Comparison of ENCODE assay signal across 8 cellular contexts in the genomic region with DNA sequence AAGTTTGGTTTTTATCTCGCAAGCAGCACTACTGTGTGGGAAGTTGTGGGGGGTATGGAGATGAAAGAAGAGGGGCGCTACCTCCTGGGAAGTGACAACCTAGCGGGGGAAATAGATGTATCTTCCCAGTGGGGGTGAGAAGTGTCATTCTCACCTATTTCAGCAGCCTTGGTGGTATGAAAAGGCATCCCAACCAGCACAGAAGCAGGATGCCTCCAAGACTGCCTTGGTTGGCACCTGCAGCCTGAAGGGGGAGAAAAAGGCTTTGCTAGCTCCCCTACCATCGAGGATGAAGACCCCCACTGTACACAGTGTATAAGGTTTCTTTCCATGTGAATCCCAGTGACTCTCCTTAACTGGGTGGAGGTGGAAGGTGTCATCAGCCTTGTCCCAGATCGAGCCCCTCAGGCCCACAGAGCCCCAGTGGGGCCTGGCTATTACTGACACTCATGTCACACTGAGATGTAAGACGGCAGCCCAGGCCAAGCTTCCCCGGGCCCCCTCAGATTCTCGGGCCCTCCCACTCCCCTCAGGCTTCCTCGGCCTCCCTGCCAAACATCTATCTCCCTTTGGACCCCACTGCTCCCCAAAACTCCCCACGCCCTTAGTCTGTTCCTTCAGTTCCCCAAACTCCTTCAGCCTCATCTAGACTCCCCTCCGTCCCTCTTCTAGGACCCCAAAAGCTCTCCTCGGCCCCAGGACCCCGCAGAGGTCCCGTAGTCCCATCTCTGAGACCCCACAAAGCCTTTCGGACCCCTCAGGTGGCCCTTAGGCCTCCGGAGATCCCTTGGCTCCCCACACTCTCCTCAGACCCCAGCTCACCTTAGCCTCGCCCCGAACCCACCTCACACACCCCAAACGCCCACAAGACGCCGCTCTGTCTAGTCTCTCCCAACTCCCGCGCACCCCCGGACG. TPM values are rescaled to one million over a fixed set of nuclear protein-coding genes. Genes with fewer than 3 reads are reported as not detected.
A peak's percentile ranks its signal among the peaks of the same experiment; 100 is the strongest.
DNase-seq lines count a peak whose midpoint lies in the region; TF ChIP-seq lines count a peak whose summit lies in the region.

No MANE protein-coding gene starts in this region.

- peak overlapping the region; percentile 97 for H3K18ac ChIP-seq in neuronal stem cell (ENCODE audit: low read length)

- H3K4me1 ChIP-seq in esophagus (ENCODE audit: control insufficient read depth in 2 of 2, insufficient read depth in 2 of 2, low read length in 1 of 2) = peaks cover 0 to 5% of the 10 kb centered on the region in 2 donors
- peaks cover 8 to 13% of the 10 kb centered on the region in 2 donors for H3K4me1 ChIP-seq in neuronal stem cell (ENCODE audit: control insufficient read depth in 2 of 2, insufficient read depth in 1 of 2, low read depth in 1 of 2, low read length in 2 of 2)

- H3K9me3 ChIP-seq in esophagus (ENCODE audit: control insufficient read depth in 2 of 2, insufficient read depth in 1 of 2, low read depth in 1 of 2, low read length in 1 of 2) (no peaks in the 10 kb centered on the region), neuronal stem cell (replicated peaks in 1 of 2; ENCODE audit: control insufficient read depth in 2 of 2, insufficient read depth in 1 of 2, low read depth in 1 of 2, low read length in 2 of 2) (no peaks in the 10 kb centered on the region)

- TF ChIP-seq CTCF in VCaP (conservative IDR thresholded peaks at IDR 0.05) = no peak

- DNase-seq in NCI-H748 (lab: John Stamatoyannopoulos, UW; ENCODE audit: unreplicated experiment) = peak; percentile 31
- DNase-seq in NCI-H748 treated with DMSO at 0.1 percent for 48 hours (lab: John Stamatoyannopoulos, UW) = no peak
- no peak for DNase-seq in neuronal stem cell (ENCODE audit: low spot score)
- no peak for DNase-seq in Kasumi-1 (lab: John Stamatoyannopoulos, UW)
- DNase-seq in kidney glomerular epithelial cell (lab: John Stamatoyannopoulos, UW) = no peak
- no peak for DNase-seq in DMS153 treated with DMSO at 0.1 percent for 48 hours (lab: John Stamatoyannopoulos, UW; ENCODE audit: unreplicated experiment)

- peak overlapping the region; percentile 57 for H2BK120ac ChIP-seq in neuronal stem cell (ENCODE audit: low read depth, low read length)

- H3K4me2 ChIP-seq in neuronal stem cell (ENCODE audit: insufficient read depth, low read length, poor library complexity, severe bottlenecking) = peak overlapping the region; percentile 89

- no peaks in the 10 kb centered on the region for H3K36me3 ChIP-seq in esophagus (ENCODE audit: control insufficient read depth in 2 of 2, insufficient read depth in 2 of 2, low read length in 1 of 2)
- H3K36me3 ChIP-seq in neuronal stem cell (replicated peaks in 1 of 2; ENCODE audit: control insufficient read depth in 2 of 2, insufficient read depth in 2 of 2, low read length in 2 of 2) = no peaks in the 10 kb centered on the region

- peak overlapping the region; percentile 70 to 84 for H3K4me3 ChIP-seq in esophagus (ENCODE audit: low read depth in 1 of 2, low read length in 2 of 2)
- peak overlapping the region; percentile 84 to 87 for H3K4me3 ChIP-seq in neuronal stem cell (ENCODE audit: low read length in 2 of 2)

- H2BK12ac ChIP-seq in neuronal stem cell (ENCODE audit: low read length) = no peak overlapping the region

- peak overlapping the region; percentile 74 for H2BK15ac ChIP-seq in neuronal stem cell (ENCODE audit: low read length)

- H3K14ac ChIP-seq in neuronal stem cell (ENCODE audit: low read length) = peak overlapping the region; percentile 71

- peaks cover 7% of the 10 kb centered on the region for H3K79me1 ChIP-seq in neuronal stem cell (ENCODE audit: low read depth, low read length)

- H4K8ac ChIP-seq in neuronal stem cell (ENCODE audit: low read depth, low read length) = no peak overlapping the region

- peak overlapping the region; percentile 95 for H2AFZ ChIP-seq in neuronal stem cell (ENCODE audit: low read length)

- H3K27ac ChIP-seq in VCaP = peak overlapping the region; percentile 87
- peak overlapping the region; percentile 81 to 83 for H3K27ac ChIP-seq in esophagus (ENCODE audit: low read depth in 2 of 2, low read length in 1 of 2)
- H3K27ac ChIP-seq in neuronal stem cell (replicated peaks; ENCODE audit: low read length) = no peak overlapping the region

- H3K4ac ChIP-seq in neuronal stem cell (ENCODE audit: low read length) = no peak overlapping the region

- H2AK5ac ChIP-seq in neuronal stem cell (ENCODE audit: low read depth, low read length) = peak overlapping the region; percentile 15

- no peak overlapping the region for H4K91ac ChIP-seq in neuronal stem cell (ENCODE audit: low read depth, low read length, poor library complexity)

- H3K27me3 ChIP-seq in esophagus (ENCODE audit: control insufficient read depth in 1 of 2, insufficient read depth in 2 of 2, low read length in 2 of 2) = no peaks in the 10 kb centered on the region
- no peaks in the 10 kb centered on the region for H3K27me3 ChIP-seq in neuronal stem cell (ENCODE audit: control insufficient read depth in 3 of 3, insufficient read depth in 3 of 3, low read depth in 1 of 3, low read length in 3 of 3)

- peak overlapping the region; percentile 60 for H2BK5ac ChIP-seq in neuronal stem cell (ENCODE audit: low read length)

- peak overlapping the region; percentile 90 for H3K9ac ChIP-seq in neuronal stem cell (ENCODE audit: low read depth, low read length, poor library complexity)

- 10 to 13% methylated on average over 25 of the region's 25 CpGs for WGBS in esophagus, 2 donors
- no CpG with 5 or more reads among the region's 25 CpGs for WGBS in neuronal stem cell (ENCODE audit: extremely low coverage in 2 of 2, insufficient read length in 2 of 2, insufficient replicate concordance in 1 of 2), 2 donors

- no peak overlapping the region for H3K23ac ChIP-seq in neuronal stem cell (ENCODE audit: low read depth, low read length, poor library complexity)

RNA-seq across cellular contexts. Expression of a gene that starts 0.7 kb away (rescaled TPM):
- polyA plus RNA-seq in esophagus = 10 to 100 TPM; 13.0 to 20.9 TPM
- polyA plus RNA-seq in neuronal stem cell (2013, experiment 1 of 2) = 37.3 TPM
- 36.0 TPM for polyA plus RNA-seq in neuronal stem cell (2013, experiment 2 of 2)

RNA-seq across cellular contexts. Expression of a gene that starts 19.6 kb away (rescaled TPM):
- polyA plus RNA-seq in esophagus = under 1 TPM; 0.46 to 0.96 TPM
- polyA plus RNA-seq in neuronal stem cell (2013, experiment 1 of 2) = 47.1 TPM
- polyA plus RNA-seq in neuronal stem cell (2013, experiment 2 of 2) = 47.3 TPM
